ENCODE assay signal across 8 cellular contexts in the genomic region with DNA sequence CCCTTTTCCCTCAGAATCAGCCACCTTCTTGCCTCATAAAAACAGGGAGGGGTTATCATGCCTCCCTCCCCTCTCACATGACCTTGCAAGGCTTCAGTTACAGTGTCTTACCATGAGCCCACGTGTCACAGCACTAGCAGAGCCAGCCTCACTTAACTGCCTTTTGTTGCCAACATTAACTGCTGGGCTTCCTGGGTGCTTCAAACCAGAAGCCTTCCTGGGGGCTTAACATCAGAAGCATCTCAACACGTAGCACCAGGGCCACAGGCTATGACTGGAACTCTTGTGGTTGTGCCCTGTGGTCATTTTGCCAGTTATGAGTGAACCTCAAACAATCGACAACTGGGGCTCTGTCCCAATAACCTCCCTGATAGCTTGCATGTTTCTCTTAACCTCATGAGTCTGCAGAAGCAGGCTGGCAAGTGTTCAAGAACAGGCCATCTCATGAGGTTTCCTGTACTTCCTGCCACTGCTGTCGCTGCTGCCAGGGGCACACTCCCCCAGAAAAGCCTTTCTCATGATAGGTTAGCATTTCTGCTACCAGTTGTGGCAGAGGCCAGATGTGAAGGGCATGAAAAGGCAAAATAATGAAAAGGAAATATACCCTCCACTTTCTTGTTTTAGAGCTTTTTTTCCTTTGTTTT.
DNase-seq lines count a peak whose midpoint lies in the region; ATAC-seq and TF ChIP-seq lines count a peak whose summit lies in the region.

No MANE protein-coding gene starts in this region.

- H3K36me3 ChIP-seq in KOPT-K1 (ENCODE audit: insufficient read depth, low read length): no peaks in the 10 kb centered on the region

- intact Hi-C loops in activated CD4-positive, alpha-beta T cell treated with anti-CD3 and anti-CD28 coated beads for 36 hours (cut with DNase I, micrococcal nuclease): loop anchor here (1.0 kb wide), 1 partner anchor 10 kb away; no protein-coding TSS in a partner anchor
- intact Hi-C loops in dorsolateral prefrontal cortex (cut with DNase I): no loop called here

- H3K27me3 Mint-ChIP-seq in activated CD4-positive, alpha-beta T cell treated with anti-CD3 and anti-CD28 coated beads for 36 hours: no peaks in the 10 kb centered on the region

- H3K36me3 Mint-ChIP-seq in activated CD4-positive, alpha-beta T cell treated with anti-CD3 and anti-CD28 coated beads for 36 hours (ENCODE audit: low read depth): no peaks in the 10 kb centered on the region

- no peak overlapping the region for H3K4me3 Mint-ChIP-seq in activated CD4-positive, alpha-beta T cell treated with anti-CD3 and anti-CD28 coated beads for 36 hours

- peaks cover 25% of the 10 kb centered on the region for H3K4me1 Mint-ChIP-seq in activated CD4-positive, alpha-beta T cell treated with anti-CD3 and anti-CD28 coated beads for 36 hours

- no peak for TF ChIP-seq CTCF in dorsolateral prefrontal cortex (IDR thresholded peaks at IDR 0.05 in 54 of 56, conservative IDR thresholded peaks at IDR 0.05 in 2 of 56; ENCODE audit: low read depth in 1 of 56, partially characterized antibody in 56 of 56)

- peak; percentile 85 for ATAC-seq in activated CD4-positive, alpha-beta T cell treated with anti-CD3 and anti-CD28 coated beads for 36 hours
- ATAC-seq in GM19455 (IDR thresholded peaks at IDR 0.05; ENCODE audit: unreplicated experiment): no peak

- H3K4me3 ChIP-seq in dorsolateral prefrontal cortex: no peak overlapping the region

- no peaks in the 10 kb centered on the region for H3K9me3 ChIP-seq in KOPT-K1 (ENCODE audit: insufficient read depth, low read length, poor library complexity, severe bottlenecking)

- H3K27ac Mint-ChIP-seq in activated CD4-positive, alpha-beta T cell treated with anti-CD3 and anti-CD28 coated beads for 36 hours: peak overlapping the region; percentile 85

- no peaks in the 10 kb centered on the region for H3K27me3 ChIP-seq in dorsolateral prefrontal cortex

- peak overlapping the region; percentile 99 for H3K27ac ChIP-seq in KOPT-K1 (ENCODE audit: low read depth, low read length, poor library complexity, severe bottlenecking)
- peak overlapping the region in 33 of 59 donors; percentile 0 to 66 (median 22) for H3K27ac ChIP-seq in dorsolateral prefrontal cortex

- DNase-seq in activated gamma-delta T cell treated with Interleukin-2 at 50 U/mL for 16 hours (peak; percentile 68), activated gamma-delta T cell (lab: John Stamatoyannopoulos, UW) (no peak), dorsolateral prefrontal cortex (peak in 3 of 10 donors; percentile 32 to 38 (median 37)), renal cortical epithelial cell (ENCODE audit: low read depth) (peak; percentile 92), ecto neural progenitor cell (ENCODE audit: low spot score) (no peak)
- peak; percentile 78 for DNase-seq in activated CD4-positive, alpha-beta T cell treated with anti-CD3 and anti-CD28 coated beads for 36 hours

- POLR2A ChIA-PET in activated CD4-positive, alpha-beta T cell treated with anti-CD3 and anti-CD28 coated beads for 36 hours (lab: Charles Lee): no interaction called here

- H3K9me3 Mint-ChIP-seq in activated CD4-positive, alpha-beta T cell treated with anti-CD3 and anti-CD28 coated beads for 36 hours (ENCODE audit: low read depth): no peaks in the 10 kb centered on the region

- CTCF ChIA-PET in activated CD4-positive, alpha-beta T cell treated with anti-CD3 and anti-CD28 coated beads for 36 hours (lab: Charles Lee): interaction anchor here (0.9 to 1.4 kb wide), 3 partner anchors 10 to 138 kb away, joined by 3 to 5 read pairs (median 4); no protein-coding TSS in a partner anchor

Comparison
In these comparisons a context has a peak if more than half of its experiments do, and no peak if none do; other contexts are left out.
1. DNase-seq: peak in activated gamma-delta T cell treated with Interleukin-2 at 50 U/mL for 16 hours (single experiment), activated CD4-positive, alpha-beta T cell treated with anti-CD3 and anti-CD28 coated beads for 36 hours (single experiment) and renal cortical epithelial cell (single experiment); none in activated gamma-delta T cell (single experiment) and ecto neural progenitor cell (single experiment).
2. intact Hi-C loops: an anchor here in activated CD4-positive, alpha-beta T cell treated with anti-CD3 and anti-CD28 coated beads for 36 hours (1.0 kb wide); none called in dorsolateral prefrontal cortex.